ENCODE assay signal across 2 cellular contexts in genomic region chr5:151775025-151775606, GRCh38.
TF ChIP-seq lines count a peak whose summit lies in the region.

No MANE protein-coding gene starts in this region.

TF ChIP-seq in GM12878, 131 proteins besides CTCF, POLR2A, EP300 and RAD21:
- TF ChIP-seq MLLT1 (IDR thresholded peaks at IDR 0.05), result no peak
- no peak for TF ChIP-seq BCL3 (IDR thresholded peaks at IDR 0.05; ENCODE audit: borderline replicate concordance, insufficient read depth, low read depth, low read length, poor library complexity, severe bottlenecking)
- TF ChIP-seq CUX1 (IDR thresholded peaks at IDR 0.05; ENCODE audit: insufficient replicate concordance, low read depth, low read length), result no peak
- no peak for TF ChIP-seq ZNF24 (IDR thresholded peaks at IDR 0.05)
- TF ChIP-seq SMC3 (IDR thresholded peaks at IDR 0.05; ENCODE audit: borderline replicate concordance, low read length), result no peak
- no peak for TF ChIP-seq RCOR1 (conservative IDR thresholded peaks at IDR 0.05; ENCODE audit: low read depth, low read length)
- TF ChIP-seq MAX (IDR thresholded peaks at IDR 0.05; ENCODE audit: low read depth, low read length), result no peak
- TF ChIP-seq BHLHE40 (IDR thresholded peaks at IDR 0.05; ENCODE audit: borderline replicate concordance in 1 of 2, low read depth in 2 of 2, low read length in 1 of 2), result no peak
- no peak for TF ChIP-seq ZBTB33 (IDR thresholded peaks at IDR 0.05)
- no peak for TF ChIP-seq MTA3 (IDR thresholded peaks at IDR 0.05; ENCODE audit: borderline replicate concordance, low read length)
- no peak for TF ChIP-seq TCF3 (IDR thresholded peaks at IDR 0.05; ENCODE audit: borderline replicate concordance, insufficient read depth, low read depth, low read length)

TF ChIP-seq in neural cell, 6 proteins besides CTCF, POLR2A, EP300 and RAD21:
- TF ChIP-seq POLR2AphosphoS5 (IDR thresholded peaks at IDR 0.05) (no peak), MXI1 (conservative IDR thresholded peaks at IDR 0.05; ENCODE audit: poor library complexity, severe bottlenecking) (no peak), SMC3 (conservative IDR thresholded peaks at IDR 0.05; ENCODE audit: poor library complexity) (no peak), REST (IDR thresholded peaks at IDR 0.05; ENCODE audit: borderline replicate concordance) (no peak), EZH2 (IDR thresholded peaks at IDR 0.05; ENCODE audit: borderline replicate concordance, insufficient read depth, low read length, poor library complexity, severe bottlenecking) (no peak), TAF1 (IDR thresholded peaks at IDR 0.05; ENCODE audit: low read depth) (no peak)
